In genomic region chr2:37323176-37323575, GRCh38 we compare ENCODE assay signal across 7 cellular contexts. TPM values are rescaled to one million over a fixed set of nuclear protein-coding genes. Genes with fewer than 3 reads are reported as not detected.
DNase-seq lines count a peak whose midpoint lies in the region; ATAC-seq and TF ChIP-seq lines count a peak whose summit lies in the region.

No MANE protein-coding gene starts in this region.

- H3K4me1 ChIP-seq in HAP-1 (peaks cover 15% of the 10 kb centered on the region), gastroesophageal sphincter (peaks cover 0 to 73% (median 3%) of the 10 kb centered on the region in 3 donors), spleen (peaks cover 37 to 86% (median 68%) of the 10 kb centered on the region in 6 donors)

- in situ Hi-C loops in HAP-1 (cut with MboI; ENCODE audit: low sequenced_read_pairs), result no loop called here

- H4K20me1 ChIP-seq in SU-DHL-6 (ENCODE audit: low read depth, low read length), result peaks cover under 1% of the 10 kb centered on the region; the same call in 1 of the 2 replicates

- H3K27me3 ChIP-seq in HAP-1 (ENCODE audit: low read depth) (peaks cover 24% of the 10 kb centered on the region), SU-DHL-6 (ENCODE audit: low read length) (no peaks in the 10 kb centered on the region), gastroesophageal sphincter (no peaks in the 10 kb centered on the region), spleen (replicated peaks in 1 of 7) (no peaks in the 10 kb centered on the region)

- H3K27ac ChIP-seq in SU-DHL-6 (ENCODE audit: low read depth, low read length) (peak overlapping the region; percentile 81), gastroesophageal sphincter (peak overlapping the region; percentile 92 to 95 (median 94)), spleen (peak overlapping the region; percentile 90 to 97 (median 94))

- ATAC-seq in gastroesophageal sphincter, result no peak
- no peak for ATAC-seq in GM21576 (IDR thresholded peaks at IDR 0.05; ENCODE audit: unreplicated experiment)

- TF ChIP-seq POLR2A in gastroesophageal sphincter (IDR thresholded peaks at IDR 0.05) (no peak), spleen (IDR thresholded peaks at IDR 0.05) (no peak)

- TF ChIP-seq CTCF in SU-DHL-6 (IDR thresholded peaks at IDR 0.05; ENCODE audit: insufficient read depth, low read length, poor library complexity, severe bottlenecking), result no peak
- TF ChIP-seq CTCF in gastroesophageal sphincter (IDR thresholded peaks at IDR 0.05), result no peak
- no peak for TF ChIP-seq CTCF in spleen (IDR thresholded peaks at IDR 0.05 in 8 of 11, conservative IDR thresholded peaks at IDR 0.05 in 3 of 11)

- DNase-seq in HAP-1 (ENCODE audit: low spot score in 2 of 2), result no peak
- no peak for DNase-seq in spleen
- DNase-seq in HuH-7.5 (ENCODE audit: low spot score), result no peak
- DNase-seq in ecto neural progenitor cell (ENCODE audit: low spot score), result no peak

- no peaks in the 10 kb centered on the region for H3K36me3 ChIP-seq in HAP-1 (replicated peaks)
- H3K36me3 ChIP-seq in SU-DHL-6 (ENCODE audit: low read length), result peaks cover 14% of the 10 kb centered on the region
- no peaks in the 10 kb centered on the region for H3K36me3 ChIP-seq in gastroesophageal sphincter
- H3K36me3 ChIP-seq in spleen, result no peaks in the 10 kb centered on the region

- peaks cover 42% of the 10 kb centered on the region for H3F3A ChIP-seq in SU-DHL-6 (ENCODE audit: insufficient read depth)

- peak overlapping the region; percentile 98 for H3K4me2 ChIP-seq in SU-DHL-6 (ENCODE audit: low read depth, low read length, poor library complexity, severe bottlenecking)

- peak overlapping the region; percentile 89 for H3K9ac ChIP-seq in SU-DHL-6 (ENCODE audit: low read length)

- no peaks in the 10 kb centered on the region for H3K9me3 ChIP-seq in HAP-1
- no peaks in the 10 kb centered on the region for H3K9me3 ChIP-seq in SU-DHL-6 (ENCODE audit: insufficient read depth, low read length)
- no peaks in the 10 kb centered on the region for H3K9me3 ChIP-seq in gastroesophageal sphincter
- H3K9me3 ChIP-seq in spleen, result no peaks in the 10 kb centered on the region

- TF ChIP-seq EP300 in gastroesophageal sphincter (IDR thresholded peaks at IDR 0.05), result no peak

- H3K4me3 ChIP-seq in HAP-1 (peak overlapping the region; percentile 51), SU-DHL-6 (ENCODE audit: insufficient read depth, low read length, poor library complexity, severe bottlenecking) (peak overlapping the region; percentile 98), gastroesophageal sphincter (peak overlapping the region; percentile 93 to 98), spleen (peak overlapping the region; percentile 47 to 87 (median 78))

- H2AFZ ChIP-seq in SU-DHL-6 (ENCODE audit: low read depth, low read length, severe bottlenecking), result no peak overlapping the region

- no peaks in the 10 kb centered on the region for H3K9me2 ChIP-seq in SU-DHL-6 (replicated peaks; ENCODE audit: insufficient read depth, low read length)

- intact Hi-C loops in spleen (cut with DNase I; ENCODE audit: low total_unique reads), result no loop called here

- H3K79me2 ChIP-seq in SU-DHL-6 (ENCODE audit: insufficient read depth, low read length), result peaks cover 60% of the 10 kb centered on the region

- 4 to 11% methylated on average over 6 to 7 of the region's 7 CpGs for WGBS in gastroesophageal sphincter (ENCODE audit: low coverage in 1 of 2), 2 donors
- 18 to 40% (median 24%) methylated on average over 7 of the region's 7 CpGs for WGBS in spleen, 5 donors

RNA-seq across cellular contexts. Expression of gene PRKD3, which starts 1.5 kb away (rescaled TPM):
- total RNA-seq in gastroesophageal sphincter (10 to 100 TPM; 29.3 to 40.3 (median 38.3) TPM), spleen (10 to 100 TPM; 50.9 to 78.4 (median 76.2) TPM)
- polyA plus RNA-seq in spleen, result 10 to 100 TPM; 12.2 to 21.0 (median 13.3) TPM

RNA-seq across cellular contexts. Expression of gene QPCT, which starts 21.3 kb away (rescaled TPM):
- 1 to 10 TPM; 1.5 to 5.2 (median 2.6) TPM for total RNA-seq in gastroesophageal sphincter
- 10 to 100 TPM; 11.5 to 46.0 (median 24.4) TPM for total RNA-seq in spleen
- 1 to 10 TPM; 4.2 to 9.4 (median 4.4) TPM for polyA plus RNA-seq in spleen
